Comparison of ENCODE assay signal across 12 cellular contexts in the genomic region with DNA sequence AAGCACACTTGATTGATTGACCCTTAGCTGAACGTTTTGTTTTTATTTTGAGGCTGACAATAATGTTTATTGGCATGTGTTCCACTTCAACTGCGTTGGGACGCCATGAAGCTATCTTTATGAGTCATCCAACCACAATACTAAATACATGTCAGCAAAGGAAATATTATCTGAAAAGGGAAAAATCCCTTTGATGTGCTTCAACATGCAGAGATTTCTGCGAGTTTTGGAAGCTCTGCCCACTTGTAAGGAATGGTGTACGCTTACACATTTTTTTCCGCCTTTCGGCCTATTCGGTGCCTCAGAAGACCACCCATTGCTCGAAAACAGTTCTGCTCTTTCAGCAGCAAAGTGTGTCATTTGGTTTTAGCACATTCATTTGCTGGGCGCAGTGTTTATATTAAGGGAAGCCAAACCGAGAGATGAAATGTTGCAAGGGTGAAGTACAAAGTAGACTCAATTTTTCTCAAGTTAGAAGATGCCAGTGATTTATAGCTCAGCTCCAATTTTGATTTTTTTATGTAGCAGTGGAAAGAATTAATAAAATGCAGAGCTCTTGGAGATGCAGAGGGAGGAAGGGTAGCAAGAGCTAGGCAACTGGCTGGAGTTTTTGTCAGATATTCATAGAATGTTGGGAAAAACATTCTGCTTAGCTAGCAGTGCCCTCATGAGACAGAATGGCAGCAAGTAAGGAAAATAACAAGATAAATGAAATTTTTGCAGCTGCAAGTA.
DNase-seq lines count a peak whose midpoint lies in the region; ATAC-seq and TF ChIP-seq lines count a peak whose summit lies in the region.
"Had no signal": no experiment of that assay in that cellular context is flagged by ENCODE, and none has a peak within 500 bp of the region (broad histone marks: within the 10 kb centered on the region; RNA-seq: fewer than 3 reads in every experiment).

No MANE protein-coding gene starts in this region.

- DNase-seq in NCI-H226 (peak; percentile 81), esophagus muscularis mucosa (ENCODE audit: extremely low spot score) (no peak), endothelial cell (ENCODE audit: low spot score) (no peak)
- DNase-seq in activated CD4-positive, alpha-beta T cell treated with anti-CD3 and anti-CD28 coated beads, Interleukin-2, amount 50 U/mL, for 1 hour, result no peak
- no peak for DNase-seq in effector CD8-positive, alpha-beta T cell (lab: John Stamatoyannopoulos, UW)
- DNase-seq: effector CD4-positive, alpha-beta T cell; NCI-H524 treated with DMSO at 0.1 percent for 48 hours; stimulated activated naive B cell treated with anti-CD40 and anti-IgM and Interleukin-4, amounts not matched to agents 10 μg/mL and 1 μg/mL and 100 μg/mL, for 72 hours had no signal

- intact Hi-C loops in esophagus muscularis mucosa (cut with DNase I), result no loop called here

- no peak for TF ChIP-seq POLR2A in esophagus muscularis mucosa (IDR thresholded peaks at IDR 0.05; ENCODE audit: low read depth)

- no peaks in the 10 kb centered on the region for H3K36me3 Mint-ChIP-seq in endothelial cell (ENCODE audit: low read depth, unreplicated experiment)
- H3K36me3 Mint-ChIP-seq: stimulated activated naive B cell treated with anti-CD40 and anti-IgM and Interleukin-4, amounts not matched to agents 10 μg/mL and 1 μg/mL and 100 μg/mL, for 72 hours had no signal

- TF ChIP-seq CTCF in esophagus muscularis mucosa (IDR thresholded peaks at IDR 0.05) (peak in 1 of 3 experiments; percentile 7), endothelial cell (IDR thresholded peaks at IDR 0.05; ENCODE audit: unreplicated experiment) (no peak)

- H3K27ac Mint-ChIP-seq in endothelial cell (ENCODE audit: unreplicated experiment), result no peak overlapping the region
- H3K27ac Mint-ChIP-seq: stimulated activated naive B cell treated with anti-CD40 and anti-IgM and Interleukin-4, amounts not matched to agents 10 μg/mL and 1 μg/mL and 100 μg/mL, for 72 hours had no signal

- no peak overlapping the region for H3K4me3 Mint-ChIP-seq in endothelial cell (ENCODE audit: unreplicated experiment)
- H3K4me3 Mint-ChIP-seq: stimulated activated naive B cell treated with anti-CD40 and anti-IgM and Interleukin-4, amounts not matched to agents 10 μg/mL and 1 μg/mL and 100 μg/mL, for 72 hours had no signal

- H3K9me3 Mint-ChIP-seq in endothelial cell (ENCODE audit: unreplicated experiment), result no peaks in the 10 kb centered on the region
- H3K9me3 Mint-ChIP-seq: stimulated activated naive B cell treated with anti-CD40 and anti-IgM and Interleukin-4, amounts not matched to agents 10 μg/mL and 1 μg/mL and 100 μg/mL, for 72 hours had no signal

- ATAC-seq in GM19043 (IDR thresholded peaks at IDR 0.05; ENCODE audit: low read depth, unreplicated experiment) (peak; percentile 53), GM18907 (IDR thresholded peaks at IDR 0.05; ENCODE audit: unreplicated experiment) (no peak)
- ATAC-seq: stimulated activated naive B cell treated with anti-CD40 and anti-IgM and Interleukin-4, amounts not matched to agents 10 μg/mL and 1 μg/mL and 100 μg/mL, for 72 hours had no signal

- H3K4me1 ChIP-seq in esophagus muscularis mucosa (peaks cover 0 to 28% (median 26%) of the 10 kb centered on the region in 4 donors), skeletal muscle satellite cell (ENCODE audit: control insufficient read depth, insufficient read depth, low read length) (peaks cover 18% of the 10 kb centered on the region)

- WGBS in esophagus muscularis mucosa, result 28% methylated on average over 11 of the region's 11 CpGs

- peak overlapping the region in 3 of 4 donors; percentile 38 to 51 (median 41) for H3K27ac ChIP-seq in esophagus muscularis mucosa (replicated peaks in 1 of 4)
- H3K27ac ChIP-seq: neutrophil had no signal

- TF ChIP-seq EP300 in esophagus muscularis mucosa (IDR thresholded peaks at IDR 0.05), result no peak

- H3K27me3 Mint-ChIP-seq in endothelial cell (ENCODE audit: unreplicated experiment), result no peaks in the 10 kb centered on the region

- H3K9me3 ChIP-seq in esophagus muscularis mucosa (no peaks in the 10 kb centered on the region), skeletal muscle satellite cell (replicated peaks; ENCODE audit: low read length) (no peaks in the 10 kb centered on the region)
- H3K9me3 ChIP-seq: neutrophil had no signal

- H3K4me2 ChIP-seq in skeletal muscle satellite cell (ENCODE audit: low read length), result peak overlapping the region; percentile 64

- H3K36me3 ChIP-seq in esophagus muscularis mucosa (no peaks in the 10 kb centered on the region), skeletal muscle satellite cell (ENCODE audit: insufficient read depth, low read length) (no peaks in the 10 kb centered on the region)
- H3K36me3 ChIP-seq: neutrophil had no signal

- H3K4me1 Mint-ChIP-seq in endothelial cell (ENCODE audit: unreplicated experiment), result no peaks in the 10 kb centered on the region
- H3K4me1 Mint-ChIP-seq: stimulated activated naive B cell treated with anti-CD40 and anti-IgM and Interleukin-4, amounts not matched to agents 10 μg/mL and 1 μg/mL and 100 μg/mL, for 72 hours had no signal

- no peak overlapping the region for H3K9ac ChIP-seq in skeletal muscle satellite cell (ENCODE audit: low read depth, low read length)

- no peaks in the 10 kb centered on the region for H3K27me3 ChIP-seq in esophagus muscularis mucosa
- peaks cover 57% of the 10 kb centered on the region for H3K27me3 ChIP-seq in skeletal muscle satellite cell (ENCODE audit: control insufficient read depth, insufficient read depth, low read length)

- peak overlapping the region in 3 of 4 donors; percentile 10 to 26 (median 21) for H3K4me3 ChIP-seq in esophagus muscularis mucosa
- H3K4me3 ChIP-seq in skeletal muscle satellite cell (ENCODE audit: low read length), result peak overlapping the region; percentile 14
